Comparison of ENCODE assay signal across 1 cellular context in genomic region chr6:36444470-36444869, GRCh38.
TF ChIP-seq lines count a peak whose summit lies in the region.

No MANE protein-coding gene starts in this region.

TF ChIP-seq in HCT116, 20 proteins besides CTCF, POLR2A, EP300 and RAD21 (continued from another document):
- TF ChIP-seq ZFX (IDR thresholded peaks at IDR 0.05): no peak
- no peak for TF ChIP-seq ELF1 (IDR thresholded peaks at IDR 0.05; ENCODE audit: borderline replicate concordance, low read depth)
- no peak for TF ChIP-seq TCF7L2 (IDR thresholded peaks at IDR 0.05; ENCODE audit: borderline replicate concordance, extremely low read depth, insufficient read depth, insufficient read length)
- no peak for TF ChIP-seq EZH2 (IDR thresholded peaks at IDR 0.05)
- TF ChIP-seq ATF3 (IDR thresholded peaks at IDR 0.05): no peak
- TF ChIP-seq CEBPB (IDR thresholded peaks at IDR 0.05; ENCODE audit: low read depth): no peak
- TF ChIP-seq ZBTB33 (IDR thresholded peaks at IDR 0.05; ENCODE audit: extremely low read depth, insufficient replicate concordance, low read length): no peak
- TF ChIP-seq ZNF274 (IDR thresholded peaks at IDR 0.05; ENCODE audit: low read depth, low read length): no peak
TF ChIP-seq in HCT116: peak in this region for 0.
